In the genomic region with DNA sequence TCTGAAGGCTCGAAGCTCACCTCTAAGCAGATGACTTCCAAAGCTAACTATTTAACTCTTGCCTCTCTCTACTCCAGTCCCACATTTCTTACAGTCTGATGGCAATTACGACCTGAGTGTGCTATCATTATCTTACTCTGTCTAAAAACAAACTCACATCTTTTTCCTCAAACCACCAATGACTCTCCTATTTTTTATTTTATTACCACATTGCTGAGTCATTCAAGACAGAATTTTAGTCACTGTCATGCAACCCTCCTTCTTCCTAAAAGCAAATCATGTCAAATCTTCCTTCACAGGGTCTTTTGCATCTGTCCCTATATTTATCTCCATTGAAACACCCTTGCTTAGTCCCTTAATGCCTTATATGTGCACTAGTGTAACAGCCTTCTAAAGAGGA, we compare ENCODE assay signal across 1 cellular context.
TF ChIP-seq lines count a peak whose summit lies in the region.

No MANE protein-coding gene starts in this region.

TF ChIP-seq in K562, 482 proteins besides CTCF, POLR2A, EP300 and RAD21 (continues in another document):
- TF ChIP-seq MAFF (IDR thresholded peaks at IDR 0.05; ENCODE audit: low read length): peak; percentile 59; the same call in 1 of the 2 replicates
- no peak for TF ChIP-seq MCM5 (IDR thresholded peaks at IDR 0.05; ENCODE audit: low read depth)
- no peak for TF ChIP-seq NUFIP1 (IDR thresholded peaks at IDR 0.05; ENCODE audit: partially characterized antibody)
- TF ChIP-seq SRSF1 (IDR thresholded peaks at IDR 0.05; ENCODE audit: low read depth, low read length): no peak
- no peak for TF ChIP-seq NR2C2 (CRISPR knock-in tag; IDR thresholded peaks at IDR 0.05)
- TF ChIP-seq NR2C2 (tag; IDR thresholded peaks at IDR 0.05): no peak
- TF ChIP-seq PHTF2 (CRISPR knock-in tag; IDR thresholded peaks at IDR 0.05): no peak
- TF ChIP-seq MXI1 (IDR thresholded peaks at IDR 0.05; ENCODE audit: low read depth, low read length): no peak
- TF ChIP-seq ZFP1 (CRISPR knock-in tag; IDR thresholded peaks at IDR 0.05): no peak
- no peak for TF ChIP-seq ZNF133 (CRISPR knock-in tag; IDR thresholded peaks at IDR 0.05)
- TF ChIP-seq ZNF316 (IDR thresholded peaks at IDR 0.05): peak; percentile 96
- TF ChIP-seq TAF9B (IDR thresholded peaks at IDR 0.05; ENCODE audit: partially characterized antibody): no peak
- TF ChIP-seq, protein P1, sequence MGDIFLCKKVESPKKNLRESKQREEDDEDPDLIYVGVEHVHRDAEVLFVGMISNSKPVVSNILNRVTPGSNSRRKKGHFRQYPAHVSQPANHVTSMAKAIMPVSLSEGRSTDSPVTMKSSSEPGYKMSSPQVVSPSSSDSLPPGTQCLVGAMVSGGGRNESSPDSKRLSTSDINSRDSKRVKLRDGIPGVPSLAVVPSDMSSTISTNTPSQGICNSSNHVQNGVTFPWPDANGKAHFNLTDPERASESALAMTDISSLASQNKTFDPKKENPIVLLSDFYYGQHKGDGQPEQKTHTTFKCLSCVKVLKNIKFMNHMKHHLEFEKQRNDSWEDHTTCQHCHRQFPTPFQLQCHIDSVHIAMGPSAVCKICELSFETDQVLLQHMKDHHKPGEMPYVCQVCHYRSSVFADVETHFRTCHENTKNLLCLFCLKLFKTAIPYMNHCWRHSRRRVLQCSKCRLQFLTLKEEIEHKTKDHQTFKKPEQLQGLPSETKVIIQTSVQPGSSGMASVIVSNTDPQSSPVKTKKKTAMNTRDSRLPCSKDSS (IDR thresholded peaks at IDR 0.05; ENCODE audit: low read depth, partially characterized antibody): no peak
- TF ChIP-seq ZNF232 (CRISPR knock-in tag; IDR thresholded peaks at IDR 0.05): no peak
- TF ChIP-seq, protein P2, sequence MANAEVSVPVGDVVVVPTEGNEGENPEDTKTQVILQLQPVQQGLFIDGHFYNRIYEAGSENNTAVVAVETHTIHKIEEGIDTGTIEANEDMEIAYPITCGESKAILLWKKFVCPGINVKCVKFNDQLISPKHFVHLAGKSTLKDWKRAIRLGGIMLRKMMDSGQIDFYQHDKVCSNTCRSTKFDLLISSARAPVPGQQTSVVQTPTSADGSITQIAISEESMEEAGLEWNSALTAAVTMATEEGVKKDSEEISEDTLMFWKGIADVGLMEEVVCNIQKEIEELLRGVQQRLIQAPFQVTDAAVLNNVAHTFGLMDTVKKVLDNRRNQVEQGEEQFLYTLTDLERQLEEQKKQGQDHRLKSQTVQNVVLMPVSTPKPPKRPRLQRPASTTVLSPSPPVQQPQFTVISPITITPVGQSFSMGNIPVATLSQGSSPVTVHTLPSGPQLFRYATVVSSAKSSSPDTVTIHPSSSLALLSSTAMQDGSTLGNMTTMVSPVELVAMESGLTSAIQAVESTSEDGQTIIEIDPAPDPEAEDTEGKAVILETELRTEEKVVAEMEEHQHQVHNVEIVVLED (CRISPR knock-in tag; IDR thresholded peaks at IDR 0.05): no peak
- TF ChIP-seq ZBED1 (IDR thresholded peaks at IDR 0.05): no peak
- TF ChIP-seq ZNF551 (CRISPR knock-in tag; IDR thresholded peaks at IDR 0.05): no peak
- TF ChIP-seq LEF1 (IDR thresholded peaks at IDR 0.05): no peak
- TF ChIP-seq, protein P3, sequence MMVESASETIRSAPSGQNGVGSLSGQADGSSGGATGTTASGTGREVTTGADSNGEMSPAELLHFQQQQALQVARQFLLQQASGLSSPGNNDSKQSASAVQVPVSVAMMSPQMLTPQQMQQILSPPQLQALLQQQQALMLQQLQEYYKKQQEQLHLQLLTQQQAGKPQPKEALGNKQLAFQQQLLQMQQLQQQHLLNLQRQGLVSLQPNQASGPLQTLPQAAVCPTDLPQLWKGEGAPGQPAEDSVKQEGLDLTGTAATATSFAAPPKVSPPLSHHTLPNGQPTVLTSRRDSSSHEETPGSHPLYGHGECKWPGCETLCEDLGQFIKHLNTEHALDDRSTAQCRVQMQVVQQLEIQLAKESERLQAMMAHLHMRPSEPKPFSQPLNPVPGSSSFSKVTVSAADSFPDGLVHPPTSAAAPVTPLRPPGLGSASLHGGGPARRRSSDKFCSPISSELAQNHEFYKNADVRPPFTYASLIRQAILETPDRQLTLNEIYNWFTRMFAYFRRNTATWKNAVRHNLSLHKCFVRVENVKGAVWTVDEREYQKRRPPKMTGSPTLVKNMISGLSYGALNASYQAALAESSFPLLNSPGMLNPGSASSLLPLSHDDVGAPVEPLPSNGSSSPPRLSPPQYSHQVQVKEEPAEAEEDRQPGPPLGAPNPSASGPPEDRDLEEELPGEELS (CRISPR knock-in tag; IDR thresholded peaks at IDR 0.05; ENCODE audit: borderline replicate concordance): no peak
- peak; percentile 74 for TF ChIP-seq C11orf30 (IDR thresholded peaks at IDR 0.05; ENCODE audit: low read depth)
- TF ChIP-seq, protein P4, sequence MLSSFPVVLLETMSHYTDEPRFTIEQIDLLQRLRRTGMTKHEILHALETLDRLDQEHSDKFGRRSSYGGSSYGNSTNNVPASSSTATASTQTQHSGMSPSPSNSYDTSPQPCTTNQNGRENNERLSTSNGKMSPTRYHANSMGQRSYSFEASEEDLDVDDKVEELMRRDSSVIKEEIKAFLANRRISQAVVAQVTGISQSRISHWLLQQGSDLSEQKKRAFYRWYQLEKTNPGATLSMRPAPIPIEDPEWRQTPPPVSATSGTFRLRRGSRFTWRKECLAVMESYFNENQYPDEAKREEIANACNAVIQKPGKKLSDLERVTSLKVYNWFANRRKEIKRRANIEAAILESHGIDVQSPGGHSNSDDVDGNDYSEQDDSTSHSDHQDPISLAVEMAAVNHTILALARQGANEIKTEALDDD (IDR thresholded peaks at IDR 0.05): no peak
- TF ChIP-seq U2AF1 (optimal IDR thresholded peaks at IDR 0.05; ENCODE audit: low read depth, low read length): no peak
- no peak for TF ChIP-seq NCOA6 (IDR thresholded peaks at IDR 0.05)
- no peak for TF ChIP-seq STAT5A (IDR thresholded peaks at IDR 0.05; ENCODE audit: borderline replicate concordance, low read length)
- TF ChIP-seq PPARD (CRISPR knock-in tag; IDR thresholded peaks at IDR 0.05): no peak
- TF ChIP-seq MAFK (IDR thresholded peaks at IDR 0.05; ENCODE audit: low read length): peak; percentile 26; the same call in 1 of the 2 replicates
- TF ChIP-seq PYGO2 (tag; IDR thresholded peaks at IDR 0.05): no peak
- 0 out of 2 replicates have a peak, but pooled peaks have one; percentile 19 for TF ChIP-seq DPF2 (IDR thresholded peaks at IDR 0.05)
- TF ChIP-seq GATAD2A (IDR thresholded peaks at IDR 0.05): no peak
- TF ChIP-seq HNRNPH1 (optimal IDR thresholded peaks at IDR 0.05; ENCODE audit: low read depth, low read length): no peak
- TF ChIP-seq SMAD1 (IDR thresholded peaks at IDR 0.05; ENCODE audit: low read depth, low read length, partially characterized antibody): no peak
- no peak for TF ChIP-seq SP1 (CRISPR knock-in tag; IDR thresholded peaks at IDR 0.05)
- no peak for TF ChIP-seq NR2C1 (IDR thresholded peaks at IDR 0.05)
- TF ChIP-seq NR2C1 (tag; IDR thresholded peaks at IDR 0.05): no peak
- TF ChIP-seq, protein P5, sequence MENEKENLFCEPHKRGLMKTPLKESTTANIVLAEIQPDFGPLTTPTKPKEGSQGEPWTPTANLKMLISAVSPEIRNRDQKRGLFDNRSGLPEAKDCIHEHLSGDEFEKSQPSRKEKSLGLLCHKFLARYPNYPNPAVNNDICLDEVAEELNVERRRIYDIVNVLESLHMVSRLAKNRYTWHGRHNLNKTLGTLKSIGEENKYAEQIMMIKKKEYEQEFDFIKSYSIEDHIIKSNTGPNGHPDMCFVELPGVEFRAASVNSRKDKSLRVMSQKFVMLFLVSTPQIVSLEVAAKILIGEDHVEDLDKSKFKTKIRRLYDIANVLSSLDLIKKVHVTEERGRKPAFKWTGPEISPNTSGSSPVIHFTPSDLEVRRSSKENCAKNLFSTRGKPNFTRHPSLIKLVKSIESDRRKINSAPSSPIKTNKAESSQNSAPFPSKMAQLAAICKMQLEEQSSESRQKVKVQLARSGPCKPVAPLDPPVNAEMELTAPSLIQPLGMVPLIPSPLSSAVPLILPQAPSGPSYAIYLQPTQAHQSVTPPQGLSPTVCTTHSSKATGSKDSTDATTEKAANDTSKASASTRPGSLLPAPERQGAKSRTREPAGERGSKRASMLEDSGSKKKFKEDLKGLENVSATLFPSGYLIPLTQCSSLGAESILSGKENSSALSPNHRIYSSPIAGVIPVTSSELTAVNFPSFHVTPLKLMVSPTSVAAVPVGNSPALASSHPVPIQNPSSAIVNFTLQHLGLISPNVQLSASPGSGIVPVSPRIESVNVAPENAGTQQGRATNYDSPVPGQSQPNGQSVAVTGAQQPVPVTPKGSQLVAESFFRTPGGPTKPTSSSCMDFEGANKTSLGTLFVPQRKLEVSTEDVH (IDR thresholded peaks at IDR 0.05; ENCODE audit: low read depth, partially characterized antibody): no peak
- TF ChIP-seq, protein P6, sequence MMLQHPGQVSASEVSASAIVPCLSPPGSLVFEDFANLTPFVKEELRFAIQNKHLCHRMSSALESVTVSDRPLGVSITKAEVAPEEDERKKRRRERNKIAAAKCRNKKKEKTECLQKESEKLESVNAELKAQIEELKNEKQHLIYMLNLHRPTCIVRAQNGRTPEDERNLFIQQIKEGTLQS (IDR thresholded peaks at IDR 0.05): peak; percentile 12; the same call in 1 of the 2 replicates
- TF ChIP-seq, protein P6 (CRISPR knock-in tag; conservative IDR thresholded peaks at IDR 0.05): no peak
- TF ChIP-seq, protein P7, sequence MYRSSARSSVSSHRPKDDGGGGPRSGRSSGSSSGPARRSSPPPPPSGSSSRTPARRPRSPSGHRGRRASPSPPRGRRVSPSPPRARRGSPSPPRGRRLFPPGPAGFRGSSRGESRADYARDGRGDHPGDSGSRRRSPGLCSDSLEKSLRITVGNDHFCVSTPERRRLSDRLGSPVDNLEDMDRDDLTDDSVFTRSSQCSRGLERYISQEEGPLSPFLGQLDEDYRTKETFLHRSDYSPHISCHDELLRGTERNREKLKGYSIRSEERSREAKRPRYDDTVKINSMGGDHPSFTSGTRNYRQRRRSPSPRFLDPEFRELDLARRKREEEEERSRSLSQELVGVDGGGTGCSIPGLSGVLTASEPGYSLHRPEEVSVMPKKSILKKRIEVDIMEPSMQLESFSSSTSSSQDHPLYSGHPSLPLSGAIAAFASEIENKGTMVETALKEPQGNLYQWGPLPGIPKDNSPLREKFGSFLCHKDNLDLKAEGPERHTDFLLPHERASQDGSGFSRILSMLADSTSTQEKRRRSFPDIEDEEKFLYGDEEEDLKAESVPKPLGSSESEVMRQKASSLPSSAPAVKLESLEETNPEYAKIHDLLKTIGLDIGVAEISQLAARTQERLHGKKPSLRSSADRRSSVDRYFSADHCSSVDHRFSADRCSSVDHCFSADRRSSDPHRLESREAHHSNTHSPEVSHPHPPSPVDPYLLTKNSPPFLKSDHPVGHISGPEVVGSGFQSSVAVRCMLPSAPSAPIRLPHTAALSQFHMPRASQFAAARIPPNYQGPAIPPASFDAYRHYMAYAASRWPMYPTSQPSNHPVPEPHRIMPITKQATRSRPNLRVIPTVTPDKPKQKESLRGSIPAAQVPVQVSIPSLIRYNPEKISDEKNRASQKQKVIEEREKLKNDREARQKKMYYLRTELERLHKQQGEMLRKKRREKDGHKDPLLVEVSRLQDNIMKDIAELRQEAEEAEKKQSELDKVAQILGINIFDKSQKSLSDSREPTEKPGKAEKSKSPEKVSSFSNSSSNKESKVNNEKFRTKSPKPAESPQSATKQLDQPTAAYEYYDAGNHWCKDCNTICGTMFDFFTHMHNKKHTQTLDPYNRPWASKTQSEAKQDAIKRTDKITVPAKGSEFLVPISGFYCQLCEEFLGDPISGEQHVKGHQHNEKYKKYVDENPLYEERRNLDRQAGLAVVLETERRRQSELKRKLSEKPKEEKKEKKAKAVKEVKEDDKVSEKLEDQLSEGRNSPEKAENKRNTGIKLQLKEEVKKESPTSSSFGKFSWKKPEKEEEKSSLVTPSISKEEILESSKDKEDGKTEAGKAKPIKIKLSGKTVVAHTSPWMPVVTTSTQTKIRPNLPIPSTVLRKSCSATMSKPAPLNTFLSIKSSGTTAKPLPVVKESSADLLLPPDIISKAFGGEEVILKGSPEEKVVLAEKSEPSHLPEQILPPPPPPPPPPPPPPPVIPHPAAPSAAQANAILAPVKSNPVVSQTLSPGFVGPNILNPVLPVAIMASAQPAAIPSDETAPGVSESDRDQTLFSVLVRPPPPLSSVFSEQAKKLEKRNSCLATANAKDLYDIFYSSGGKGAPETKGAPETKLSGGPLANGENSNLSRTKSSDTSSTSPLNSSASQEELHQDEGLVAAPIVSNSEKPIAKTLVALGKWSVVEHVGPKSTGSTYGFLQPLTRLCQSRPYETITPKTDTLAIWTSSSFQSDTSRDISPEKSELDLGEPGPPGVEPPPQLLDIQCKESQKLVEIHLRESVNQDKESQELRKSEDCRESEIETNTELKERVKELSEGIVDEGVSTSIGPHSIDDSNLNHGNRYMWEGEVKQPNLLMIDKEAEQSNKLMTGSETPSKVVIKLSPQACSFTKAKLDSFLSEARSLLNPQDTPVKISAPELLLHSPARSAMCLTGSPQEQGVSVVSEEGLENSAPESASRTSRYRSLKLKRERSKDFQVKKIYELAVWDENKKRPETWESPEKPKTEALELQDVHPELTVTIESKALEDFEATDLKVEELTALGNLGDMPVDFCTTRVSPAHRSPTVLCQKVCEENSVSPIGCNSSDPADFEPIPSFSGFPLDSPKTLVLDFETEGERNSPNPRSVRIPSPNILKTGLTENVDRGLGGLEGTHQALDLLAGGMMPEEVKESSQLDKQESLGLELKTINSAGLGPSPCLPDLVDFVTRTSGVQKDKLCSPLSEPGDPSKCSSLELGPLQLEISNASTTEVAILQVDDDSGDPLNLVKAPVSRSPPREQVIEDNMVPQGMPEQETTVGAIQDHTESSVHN (IDR thresholded peaks at IDR 0.05; ENCODE audit: borderline replicate concordance in 1 of 2, low read depth in 1 of 2): no peak
- peak; percentile 96 for TF ChIP-seq MAFG (tag; conservative IDR thresholded peaks at IDR 0.05)
- TF ChIP-seq NFXL1 (CRISPR knock-in tag; IDR thresholded peaks at IDR 0.05): no peak
- TF ChIP-seq ELF2 (CRISPR knock-in tag; IDR thresholded peaks at IDR 0.05): no peak
- no peak for TF ChIP-seq GABPA (tag; conservative IDR thresholded peaks at IDR 0.05; ENCODE audit: low read depth)
- TF ChIP-seq, protein P8, sequence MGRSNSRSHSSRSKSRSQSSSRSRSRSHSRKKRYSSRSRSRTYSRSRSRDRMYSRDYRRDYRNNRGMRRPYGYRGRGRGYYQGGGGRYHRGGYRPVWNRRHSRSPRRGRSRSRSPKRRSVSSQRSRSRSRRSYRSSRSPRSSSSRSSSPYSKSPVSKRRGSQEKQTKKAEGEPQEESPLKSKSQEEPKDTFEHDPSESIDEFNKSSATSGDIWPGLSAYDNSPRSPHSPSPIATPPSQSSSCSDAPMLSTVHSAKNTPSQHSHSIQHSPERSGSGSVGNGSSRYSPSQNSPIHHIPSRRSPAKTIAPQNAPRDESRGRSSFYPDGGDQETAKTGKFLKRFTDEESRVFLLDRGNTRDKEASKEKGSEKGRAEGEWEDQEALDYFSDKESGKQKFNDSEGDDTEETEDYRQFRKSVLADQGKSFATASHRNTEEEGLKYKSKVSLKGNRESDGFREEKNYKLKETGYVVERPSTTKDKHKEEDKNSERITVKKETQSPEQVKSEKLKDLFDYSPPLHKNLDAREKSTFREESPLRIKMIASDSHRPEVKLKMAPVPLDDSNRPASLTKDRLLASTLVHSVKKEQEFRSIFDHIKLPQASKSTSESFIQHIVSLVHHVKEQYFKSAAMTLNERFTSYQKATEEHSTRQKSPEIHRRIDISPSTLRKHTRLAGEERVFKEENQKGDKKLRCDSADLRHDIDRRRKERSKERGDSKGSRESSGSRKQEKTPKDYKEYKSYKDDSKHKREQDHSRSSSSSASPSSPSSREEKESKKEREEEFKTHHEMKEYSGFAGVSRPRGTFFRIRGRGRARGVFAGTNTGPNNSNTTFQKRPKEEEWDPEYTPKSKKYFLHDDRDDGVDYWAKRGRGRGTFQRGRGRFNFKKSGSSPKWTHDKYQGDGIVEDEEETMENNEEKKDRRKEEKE (IDR thresholded peaks at IDR 0.05; ENCODE audit: borderline replicate concordance in 1 of 2, control insufficient read depth in 1 of 2, low read depth in 2 of 2, low read length in 1 of 2): no peak
